Comparison of ENCODE assay signal across 14 cellular contexts in genomic region chr3:32841341-32841740, GRCh38. TPM values are rescaled to one million over a fixed set of nuclear protein-coding genes. Genes with fewer than 3 reads are reported as not detected.
A peak's percentile ranks its signal among the peaks of the same experiment; 100 is the strongest.
DNase-seq lines count a peak whose midpoint lies in the region; ATAC-seq, FAIRE-seq and TF ChIP-seq lines count a peak whose summit lies in the region.
"Had no signal": no experiment of that assay in that cellular context is flagged by ENCODE, and none has a peak within 500 bp of the region (broad histone marks: within the 10 kb centered on the region; RNA-seq: fewer than 3 reads in every experiment).

No MANE protein-coding gene starts in this region.

- TF ChIP-seq RAD21 in HepG2 (CRISPR knock-in tag; IDR thresholded peaks at IDR 0.05), result no peak

- peak overlapping the region; percentile 100 for H3K27ac ChIP-seq in HepG2 (ENCODE audit: extremely low read length, insufficient read depth, low read length)
- no peak overlapping the region for H3K27ac ChIP-seq in right lobe of liver
- peak overlapping the region; percentile 18 for H3K27ac ChIP-seq in endodermal cell (ENCODE audit: low read depth, low read length)
- H3K27ac ChIP-seq in mesendoderm (ENCODE audit: low read depth, low read length), result no peak overlapping the region
- H3K27ac ChIP-seq: BLaER1 treated with 17β-estradiol and CSF1 and Interleukin-3, amounts not matched to agents 10 nM and 100 nM; Peyer's patch had no signal

- no peak overlapping the region for H4K5ac ChIP-seq in mesendoderm (ENCODE audit: low read length)

- H2BK15ac ChIP-seq in mesendoderm (replicated peaks; ENCODE audit: low read depth), result no peak overlapping the region

- H3K79me1 ChIP-seq in mesendoderm (ENCODE audit: low read length), result peaks cover 4% of the 10 kb centered on the region

- no peak overlapping the region for H2BK5ac ChIP-seq in mesendoderm (ENCODE audit: low read length)

- DNase-seq in HepG2 (ENCODE audit: low spot score), result no peak
- no peak for DNase-seq in right lobe of liver
- no peak for DNase-seq in endodermal cell
- DNase-seq in mesendoderm, result no peak
- no peak for DNase-seq in natural killer cell treated with Interleukin-12 subunit alpha and Interleukin-12 subunit beta and Interleukin-15 and Interleukin-18, amount 100 ng/mL, for 72 hours (ENCODE audit: low spot score)
- DNase-seq in stimulated activated CD4-positive, alpha-beta T cell treated with anti-CD3 and anti-CD28 coated beads, Interleukin-4, amount 100 ng/mL, for 1 hour, result no peak
- DNase-seq: DMS153, NCI-H1092, Peyer's patch, SHP77 had no signal

- FAIRE-seq in HepG2 (lab: Jason Lieb, UNC), result no peak
- FAIRE-seq: H54 had no signal

- no peak overlapping the region for H3K23ac ChIP-seq in mesendoderm (ENCODE audit: low read length)

- no peak for ATAC-seq in HepG2
- ATAC-seq in right lobe of liver, result no peak
- ATAC-seq in natural killer cell treated with Interleukin-12 subunit alpha and Interleukin-12 subunit beta and Interleukin-15 and Interleukin-18, amount 100 ng/mL, for 72 hours, result no peak
- no peak for ATAC-seq in HG02759 (IDR thresholded peaks at IDR 0.05; ENCODE audit: unreplicated experiment)
- no peak for ATAC-seq in HG03378 (IDR thresholded peaks at IDR 0.05; ENCODE audit: unreplicated experiment)

- BruUV-seq in HepG2 (replicated peaks; lab: Mats Ljungman, UMichigan), result no TSS peak

- H3K4me3 ChIP-seq in HepG2 (replicated peaks in 1 of 3; ENCODE audit: insufficient read depth in 1 of 3, low read depth in 2 of 3, low read length in 3 of 3), result peak overlapping the region in 1 of 3 experiments; percentile 58; a peak in 2 of 6 replicates
- H3K4me3 ChIP-seq in right lobe of liver, result no peak overlapping the region
- no peak overlapping the region for H3K4me3 ChIP-seq in endodermal cell (ENCODE audit: low read length)
- H3K4me3 ChIP-seq in mesendoderm (ENCODE audit: low read length), result no peak overlapping the region
- H3K4me3 ChIP-seq: BLaER1 treated with 17β-estradiol and CSF1 and Interleukin-3, amounts not matched to agents 10 nM and 100 nM; Peyer's patch had no signal

- H3K9ac ChIP-seq in HepG2 (ENCODE audit: insufficient read depth, low read depth, low read length), result peak overlapping the region; percentile 90
- no peak overlapping the region for H3K9ac ChIP-seq in endodermal cell (ENCODE audit: extremely low read depth, low read length, poor library complexity, severe bottlenecking)
- H3K9ac ChIP-seq in mesendoderm (ENCODE audit: low read length), result no peak overlapping the region
- H3K9ac ChIP-seq: BLaER1 treated with 17β-estradiol and CSF1 and Interleukin-3, amounts not matched to agents 10 nM and 100 nM had no signal

- in situ Hi-C loops in HepG2 (cut with HindIII; ENCODE audit: extremely low pct_ligation_motif_present, low pct_unique_long_range_greater_than_20kb), result no loop called here

- CTCF ChIA-PET in HepG2 (lab: Yijun Ruan, JAX; ENCODE audit: low intra/inter-chr PET ratio, low total read pairs), result no interaction called here

- no peak for TF ChIP-seq CTCF in HepG2 (CRISPR knock-in tag; IDR thresholded peaks at IDR 0.05)
- no peak for TF ChIP-seq CTCF in right lobe of liver (IDR thresholded peaks at IDR 0.05)
- no peak for TF ChIP-seq CTCF in endodermal cell (conservative IDR thresholded peaks at IDR 0.05)

- peaks cover 86% of the 10 kb centered on the region for H3K4me1 Mint-ChIP-seq in endodermal cell
- H3K4me1 Mint-ChIP-seq in natural killer cell treated with Interleukin-12 subunit alpha and Interleukin-12 subunit beta and Interleukin-15 and Interleukin-18, amount 100 ng/mL, for 72 hours (ENCODE audit: low read depth in 2 of 2), result peaks cover 0 to 2% of the 10 kb centered on the region in 2 donors

- no peaks in the 10 kb centered on the region for H3K36me3 Mint-ChIP-seq in endodermal cell (ENCODE audit: low read depth)
- H3K36me3 Mint-ChIP-seq in natural killer cell treated with Interleukin-12 subunit alpha and Interleukin-12 subunit beta and Interleukin-15 and Interleukin-18, amount 100 ng/mL, for 72 hours, result no peaks in the 10 kb centered on the region

- 23% methylated on average over 12 of the region's 12 CpGs for WGBS in HepG2 (ENCODE audit: low lambda C conversion rate)
- 75% methylated on average over 6 of the region's 12 CpGs for WGBS in right lobe of liver (ENCODE audit: insufficient coverage, low coverage, low lambda C conversion rate, missing lambda C conversion rate)
- 76 to 78% methylated on average over 9 to 11 of the region's 12 CpGs for whole genome bisulfite sequencing in endodermal cell (ENCODE audit: insufficient coverage in 1 of 2, insufficient read length in 1 of 2), 2 experiments
- no CpG with 5 or more reads among the region's 12 CpGs for WGBS in mesendoderm (ENCODE audit: extremely low coverage, insufficient coverage, low lambda C conversion rate)

- H3K27me3 Mint-ChIP-seq in endodermal cell (ENCODE audit: insufficient read depth), result no peaks in the 10 kb centered on the region
- peaks cover 0 to 9% of the 10 kb centered on the region in 2 donors for H3K27me3 Mint-ChIP-seq in natural killer cell treated with Interleukin-12 subunit alpha and Interleukin-12 subunit beta and Interleukin-15 and Interleukin-18, amount 100 ng/mL, for 72 hours

- H3K56ac ChIP-seq in mesendoderm (ENCODE audit: low read length), result peak overlapping the region; percentile 6

- H3K4me1 ChIP-seq in HepG2 (ENCODE audit: insufficient read depth, low read length) (peaks cover 99% of the 10 kb centered on the region), right lobe of liver (no peaks in the 10 kb centered on the region), endodermal cell (ENCODE audit: control insufficient read depth, insufficient read depth, low read length) (peaks cover 60% of the 10 kb centered on the region), mesendoderm (ENCODE audit: control insufficient read depth, low read depth, low read length) (peaks cover 46% of the 10 kb centered on the region)
- H3K4me1 ChIP-seq: Peyer's patch had no signal

- peaks cover 0 to 5% of the 10 kb centered on the region in 2 experiments; a peak in 1 of 5 replicates for H3K36me3 ChIP-seq in HepG2 (replicated peaks in 1 of 2; ENCODE audit: control insufficient read depth in 1 of 2, insufficient read depth in 2 of 2, low read length in 2 of 2)
- H3K36me3 ChIP-seq in right lobe of liver, result no peaks in the 10 kb centered on the region
- peaks cover 7% of the 10 kb centered on the region for H3K36me3 ChIP-seq in endodermal cell (ENCODE audit: control insufficient read depth, insufficient read depth, low read length)
- H3K36me3 ChIP-seq in mesendoderm (ENCODE audit: control insufficient read depth, insufficient read depth, low read length), result no peaks in the 10 kb centered on the region
- H3K36me3 ChIP-seq: BLaER1 treated with 17β-estradiol and CSF1 and Interleukin-3, amounts not matched to agents 10 nM and 100 nM; Peyer's patch had no signal

- H3K4me3 Mint-ChIP-seq in endodermal cell, result peak overlapping the region; percentile 48
- no peak overlapping the region for H3K4me3 Mint-ChIP-seq in natural killer cell treated with Interleukin-12 subunit alpha and Interleukin-12 subunit beta and Interleukin-15 and Interleukin-18, amount 100 ng/mL, for 72 hours

- H3K27me3 ChIP-seq in HepG2 (ENCODE audit: control insufficient read depth in 1 of 2, insufficient read depth in 2 of 2, low read length in 2 of 2), result no peaks in the 10 kb centered on the region
- H3K27me3 ChIP-seq in right lobe of liver, result no peaks in the 10 kb centered on the region
- no peaks in the 10 kb centered on the region for H3K27me3 ChIP-seq in endodermal cell (ENCODE audit: control insufficient read depth, insufficient read depth, low read length, poor library complexity, severe bottlenecking)
- H3K27me3 ChIP-seq in mesendoderm (ENCODE audit: insufficient read depth, low read length, poor library complexity), result no peaks in the 10 kb centered on the region
- H3K27me3 ChIP-seq: BLaER1 treated with 17β-estradiol and CSF1 and Interleukin-3, amounts not matched to agents 10 nM and 100 nM; Peyer's patch had no signal

- H3K18ac ChIP-seq in mesendoderm (ENCODE audit: low read length), result peak overlapping the region; percentile 78

- intact Hi-C loops in HepG2 (cut with micrococcal nuclease; ENCODE audit: unreplicated experiment), result loop anchor here (2.0 to 5.0 kb wide), 3 partner anchors 13 to 46 kb away; no protein-coding TSS in a partner anchor
- intact Hi-C loops in right lobe of liver (cut with DNase I), result no loop called here

- H2BK120ac ChIP-seq in mesendoderm (ENCODE audit: low read depth, low read length), result no peak overlapping the region

- no peak overlapping the region for H2AFZ ChIP-seq in HepG2 (ENCODE audit: low read length)

- H3K9me3 ChIP-seq in HepG2 (ENCODE audit: low read length), result no peaks in the 10 kb centered on the region
- no peaks in the 10 kb centered on the region for H3K9me3 ChIP-seq in right lobe of liver
- H3K9me3 ChIP-seq in endodermal cell (ENCODE audit: control insufficient read depth, low read length), result no peaks in the 10 kb centered on the region
- H3K9me3 ChIP-seq: Peyer's patch had no signal

- peak overlapping the region; percentile 80 for H3K4me2 ChIP-seq in HepG2 (ENCODE audit: low read depth, low read length)
- no peak overlapping the region for H3K4me2 ChIP-seq in mesendoderm (ENCODE audit: low read length)

- H3K9me3 Mint-ChIP-seq in endodermal cell, result no peaks in the 10 kb centered on the region
- H3K9me3 Mint-ChIP-seq in natural killer cell treated with Interleukin-12 subunit alpha and Interleukin-12 subunit beta and Interleukin-15 and Interleukin-18, amount 100 ng/mL, for 72 hours, result no peaks in the 10 kb centered on the region

- H2AK5ac ChIP-seq in mesendoderm (ENCODE audit: low read length), result no peak overlapping the region

- TF ChIP-seq POLR2A in HepG2 (IDR thresholded peaks at IDR 0.05; ENCODE audit: insufficient read depth in 1 of 2, low read depth in 2 of 2, low read length in 2 of 2) (peak in 1 of 2 experiments; percentile 37; a peak in 1 of 4 replicates), right lobe of liver (IDR thresholded peaks at IDR 0.05) (no peak)

- no peak overlapping the region for H3K4ac ChIP-seq in mesendoderm (ENCODE audit: low read depth, low read length)

- TF ChIP-seq EP300 in HepG2 (IDR thresholded peaks at IDR 0.05; ENCODE audit: low read depth in 2 of 2, low read length in 2 of 2), result no peak
- no peak for TF ChIP-seq EP300 in HepG2 (CRISPR knock-in tag; IDR thresholded peaks at IDR 0.05; ENCODE audit: borderline replicate concordance)

- H3K27ac Mint-ChIP-seq in endodermal cell, result peak overlapping the region; percentile 97
- no peak overlapping the region for H3K27ac Mint-ChIP-seq in natural killer cell treated with Interleukin-12 subunit alpha and Interleukin-12 subunit beta and Interleukin-15 and Interleukin-18, amount 100 ng/mL, for 72 hours

- POLR2A ChIA-PET in HepG2 (lab: Yijun Ruan, JAX), result interaction anchor here (1.6 to 5.7 kb wide), 6 partner anchors 9 to 26 kb away, joined by 4 to 36 read pairs (median 9); partner anchors contain the start of gene TRIM71

- H3K79me2 ChIP-seq in HepG2 (ENCODE audit: insufficient read depth, low read length) (peaks cover 97% of the 10 kb centered on the region), mesendoderm (ENCODE audit: control insufficient read depth, insufficient read depth, low read length) (peaks cover 90% of the 10 kb centered on the region)

- peaks cover 71% of the 10 kb centered on the region for H4K20me1 ChIP-seq in HepG2 (ENCODE audit: insufficient read depth, low read length)
- H4K20me1 ChIP-seq: BLaER1 treated with 17β-estradiol and CSF1 and Interleukin-3, amounts not matched to agents 10 nM and 100 nM had no signal

- H4K8ac ChIP-seq in mesendoderm (ENCODE audit: low read depth, low read length), result no peak overlapping the region

RNA-seq across cellular contexts. Expression of gene TRIM71, which starts 23.5 kb away (rescaled TPM):
- 76.9 and 111 TPM in 2 replicates for total RNA-seq in HepG2 (2016; rRNA removed; fragmentation: Illumina TruSeq; extraction: Trizol)
- total RNA-seq in HepG2 (2016; cell fraction: cytosol; rRNA removed; fragmentation: Illumina TruSeq; extraction: Trizol; ENCODE audit: low read depth), result 5.5 and 6.3 TPM in 2 replicates
- 75.8 and 102 TPM in 2 replicates for total RNA-seq in HepG2 (2016; cell fraction: insoluble cytoplasmic fraction; rRNA removed; fragmentation: Illumina TruSeq; extraction: Trizol)
- total RNA-seq in HepG2 (2016; cell fraction: membrane; rRNA removed; fragmentation: Illumina TruSeq; extraction: Trizol), result 29.5 and 33.3 TPM in 2 replicates
- 91.5 and 98.1 TPM in 2 replicates for total RNA-seq in HepG2 (2016; cell fraction: nucleus; rRNA removed; fragmentation: Illumina TruSeq; extraction: Trizol)
- 21.1 and 21.7 TPM in 2 replicates for polyA plus RNA-seq in HepG2 (2011; rRNA removed)
- polyA plus RNA-seq in HepG2 (2011; cell fraction: cytosol; rRNA removed), result 16.3 and 17.3 TPM in 2 replicates
- 25.8 and 29.4 TPM in 2 replicates for polyA plus RNA-seq in HepG2 (2011; cell fraction: nucleus; rRNA removed)
- polyA plus RNA-seq in HepG2 (2012), result 24.9 and 35.6 TPM in 2 replicates
- polyA plus RNA-seq in HepG2 (2016; cell fraction: cytosol; fragmentation: Illumina TruSeq; extraction: Trizol; ENCODE audit: low read depth), result 1.8 and 1.9 TPM in 2 replicates
- polyA plus RNA-seq in HepG2 (2016; cell fraction: insoluble cytoplasmic fraction; fragmentation: Illumina TruSeq; extraction: Trizol; ENCODE audit: low read depth), result 67.3 and 72.5 TPM in 2 replicates
- polyA plus RNA-seq in HepG2 (2016; cell fraction: membrane; fragmentation: Illumina TruSeq; extraction: Trizol; ENCODE audit: low read depth), result 7.2 and 8.7 TPM in 2 replicates
- polyA plus RNA-seq in HepG2 (2016; cell fraction: nucleus; fragmentation: Illumina TruSeq; extraction: Trizol; ENCODE audit: insufficient read depth, low read depth), result 86.2 and 92.8 TPM in 2 replicates
- 0.07 and 138 TPM in 2 replicates for polyA minus RNA-seq in HepG2 (2011; rRNA and poly(A)+ RNA removed; ENCODE audit: low replicate concordance)
- 80.8 and 84.9 TPM in 2 replicates for polyA minus RNA-seq in HepG2 (2011; cell fraction: cytosol; rRNA and poly(A)+ RNA removed)
- 96.2 and 97.6 TPM in 2 replicates for polyA minus RNA-seq in HepG2 (2011; cell fraction: nucleus; rRNA and poly(A)+ RNA removed)
- total RNA-seq in right lobe of liver, result not detected
- 100 to 1,000 TPM; 154 to 169 TPM for total RNA-seq in endodermal cell
- 25.8 TPM for polyA plus RNA-seq in endodermal cell (2013, experiment 1 of 2)
- 26.8 TPM for polyA plus RNA-seq in endodermal cell (2013, experiment 2 of 2)
- 53.0 TPM for polyA plus RNA-seq in mesendoderm (2013, experiment 1 of 2)
- 51.3 TPM for polyA plus RNA-seq in mesendoderm (2013, experiment 2 of 2)
- not detected for total RNA-seq in natural killer cell treated with Interleukin-12 subunit alpha and Interleukin-12 subunit beta and Interleukin-15 and Interleukin-18, amount 100 ng/mL, for 72 hours
- total RNA-seq: Peyer's patch had no signal

Comparison
In these comparisons a context has a peak if more than half of its experiments do, and no peak if none do; other contexts are left out.
1. H3K27ac ChIP-seq: peak in HepG2 (single experiment) and endodermal cell (single experiment); none in right lobe of liver (0 of 3) and mesendoderm (single experiment).
2. RNA of gene TRIM71, which starts 23.5 kb away (total RNA-seq): 154 to 169 TPM in endodermal cell and 5.5 to 111 TPM in HepG2; not detected in right lobe of liver and not detected in natural killer cell treated with Interleukin-12 subunit alpha and Interleukin-12 subunit beta and Interleukin-15 and Interleukin-18, amount 100 ng/mL, for 72 hours; every median in the first group is over 4 times any median in the second.